Comparison of ENCODE assay signal across 19 cellular contexts in genomic region chr5:1910081-1910760, GRCh38. TPM values are rescaled to one million over a fixed set of nuclear protein-coding genes. Genes with fewer than 3 reads are reported as not detected.
A peak's percentile ranks its signal among the peaks of the same experiment; 100 is the strongest.
DNase-seq lines count a peak whose midpoint lies in the region; ATAC-seq and TF ChIP-seq lines count a peak whose summit lies in the region.
"Had no signal": no experiment of that assay in that cellular context is flagged by ENCODE, and none has a peak within 500 bp of the region (broad histone marks: within the 10 kb centered on the region; RNA-seq: fewer than 3 reads in every experiment).

No MANE protein-coding gene starts in this region.

- no peaks in the 10 kb centered on the region for H3K4me1 Mint-ChIP-seq in chondrocyte (ENCODE audit: low read depth)
- no peaks in the 10 kb centered on the region for H3K4me1 Mint-ChIP-seq in activated naive CD4-positive, alpha-beta T cell treated with anti-CD3 and anti-CD28 coated beads, Interleukin-2, amount 10 ng/mL, durations not matched to agents 7 days and 5 days
- H3K4me1 Mint-ChIP-seq: CD14-positive monocyte had no signal

- TF ChIP-seq CTCF in Panc1 (IDR thresholded peaks at IDR 0.05) (no peak), chondrocyte (IDR thresholded peaks at IDR 0.05) (no peak), suprapubic skin (IDR thresholded peaks at IDR 0.05) (no peak)

- no TSS peak for BruUV-seq in Panc1 (replicated peaks; lab: Mats Ljungman, UMichigan)

- no peak for TF ChIP-seq EP300 in suprapubic skin (IDR thresholded peaks at IDR 0.05)

- no peak overlapping the region for H3K27ac Mint-ChIP-seq in chondrocyte (ENCODE audit: unreplicated experiment)
- no peak overlapping the region for H3K27ac Mint-ChIP-seq in activated naive CD4-positive, alpha-beta T cell treated with anti-CD3 and anti-CD28 coated beads, Interleukin-2, amount 10 ng/mL, durations not matched to agents 7 days and 5 days
- H3K27ac Mint-ChIP-seq: CD14-positive monocyte had no signal

- H3K36me3 ChIP-seq in Panc1 (ENCODE audit: control insufficient read depth, insufficient read depth, low read length): no peaks in the 10 kb centered on the region
- H3K36me3 ChIP-seq in suprapubic skin: no peaks in the 10 kb centered on the region
- H3K36me3 ChIP-seq in H7 (replicated peaks; ENCODE audit: control insufficient read depth, insufficient read depth, low read length): no peaks in the 10 kb centered on the region

- 96% methylated on average over 15 of the region's 31 CpGs for WGBS in suprapubic skin

- POLR2A ChIA-PET in Panc1 (lab: Charles Lee): no interaction called here

- DNase-seq in Panc1 (ENCODE audit: low read depth, low spot score) (no peak), chondrocyte (ENCODE audit: low spot score) (peak; percentile 77), left lobe of liver (ENCODE audit: low spot score) (peak; percentile 35), suprapubic skin (ENCODE audit: low spot score in 2 of 2) (peak; percentile 50 to 74), H7 (no peak), NCI-H524 treated with DMSO at 0.1 percent for 48 hours (lab: John Stamatoyannopoulos, UW) (no peak)
- no peak for DNase-seq in activated naive CD4-positive, alpha-beta T cell treated with anti-CD3 and anti-CD28 coated beads, Interleukin-2, amount 10 ng/mL, durations not matched to agents 7 days and 5 days
- DNase-seq: ACHN, DMS79, KBM-7, NCI-H1105 treated with DMSO at 0.1 percent for 48 hours, NCI-H1694, NCI-H510A, NCI-H82, OCI-M1, SIG-M5 had no signal

- H3K4me3 ChIP-seq in Panc1 (ENCODE audit: low read depth in 2 of 2, low read length in 2 of 2): no peak overlapping the region
- no peak overlapping the region for H3K4me3 ChIP-seq in suprapubic skin
- H3K4me3 ChIP-seq in H7 (ENCODE audit: insufficient read depth, low read depth, low read length): no peak overlapping the region

- peaks cover 16% of the 10 kb centered on the region for H3K9me3 Mint-ChIP-seq in chondrocyte (ENCODE audit: low read depth)
- no peaks in the 10 kb centered on the region for H3K9me3 Mint-ChIP-seq in activated naive CD4-positive, alpha-beta T cell treated with anti-CD3 and anti-CD28 coated beads, Interleukin-2, amount 10 ng/mL, durations not matched to agents 7 days and 5 days

- CTCF ChIA-PET in Panc1 (lab: Charles Lee): no interaction called here
- CTCF ChIA-PET in activated naive CD4-positive, alpha-beta T cell treated with anti-CD3 and anti-CD28 coated beads, Interleukin-2, amount 10 ng/mL, durations not matched to agents 7 days and 5 days (lab: Charles Lee): no interaction called here

- in situ Hi-C loops in Panc1 (cut with HindIII; ENCODE audit: low pct_unique_long_range_greater_than_20kb, low sequenced_read_pairs): no loop called here

- H3K4me1 ChIP-seq in Panc1 (ENCODE audit: control insufficient read depth, insufficient read depth, low read length): no peaks in the 10 kb centered on the region
- no peaks in the 10 kb centered on the region for H3K4me1 ChIP-seq in suprapubic skin

- H3K27ac ChIP-seq in Panc1 (ENCODE audit: low read length): no peak overlapping the region
- no peak overlapping the region for H3K27ac ChIP-seq in suprapubic skin

- no peaks in the 10 kb centered on the region for H3K36me3 Mint-ChIP-seq in chondrocyte (ENCODE audit: low read depth)
- H3K36me3 Mint-ChIP-seq in activated naive CD4-positive, alpha-beta T cell treated with anti-CD3 and anti-CD28 coated beads, Interleukin-2, amount 10 ng/mL, durations not matched to agents 7 days and 5 days: no peaks in the 10 kb centered on the region
- H3K36me3 Mint-ChIP-seq: CD14-positive monocyte had no signal

- H3K27me3 Mint-ChIP-seq in chondrocyte (ENCODE audit: low read depth): peaks cover 10% of the 10 kb centered on the region
- H3K27me3 Mint-ChIP-seq in activated naive CD4-positive, alpha-beta T cell treated with anti-CD3 and anti-CD28 coated beads, Interleukin-2, amount 10 ng/mL, durations not matched to agents 7 days and 5 days: peaks cover 3% of the 10 kb centered on the region

- TF ChIP-seq POLR2A in suprapubic skin (IDR thresholded peaks at IDR 0.05): no peak

- 0 out of 2 replicates have a peak, but pooled peaks have one; percentile 39 for ATAC-seq in Panc1
- no peak for ATAC-seq in left lobe of liver

- intact Hi-C loops in Panc1 (cut with micrococcal nuclease; ENCODE audit: unreplicated experiment): no loop called here

- H3K4me3 Mint-ChIP-seq in chondrocyte (ENCODE audit: unreplicated experiment): no peak overlapping the region
- H3K4me3 Mint-ChIP-seq in activated naive CD4-positive, alpha-beta T cell treated with anti-CD3 and anti-CD28 coated beads, Interleukin-2, amount 10 ng/mL, durations not matched to agents 7 days and 5 days: no peak overlapping the region
- H3K4me3 Mint-ChIP-seq: CD14-positive monocyte had no signal

- 0 out of 2 replicates have a peak, but pooled peaks cover under 1% of the 10 kb centered on the region for H3K9me3 ChIP-seq in Panc1 (ENCODE audit: control insufficient read depth, insufficient read depth, low read depth, low read length)
- no peaks in the 10 kb centered on the region for H3K9me3 ChIP-seq in suprapubic skin

- H3K27me3 ChIP-seq in Panc1 (ENCODE audit: control insufficient read depth, insufficient read depth, low read length) (peaks cover 3% of the 10 kb centered on the region; the same call in 1 of the 2 replicates), suprapubic skin (peaks cover 4% of the 10 kb centered on the region), H7 (ENCODE audit: control insufficient read depth, insufficient read depth, low read length) (no peaks in the 10 kb centered on the region)

RNA-seq across cellular contexts. Expression of gene IRX4, which starts 27.5 kb away (rescaled TPM):
- total RNA-seq in Panc1 (2021; ENCODE audit: unreplicated experiment): 0.18 TPM
- polyA plus RNA-seq in Panc1 (2012; ENCODE audit: insufficient read length): 0.47 TPM
- not detected in 3 replicates for total RNA-seq in chondrocyte
- total RNA-seq in left lobe of liver: not detected
- 10 to 100 TPM; 20.3 to 45.9 (median 33.5) TPM for total RNA-seq in suprapubic skin
- 15.4 and 17.9 TPM in 2 replicates for total RNA-seq in H7 (2014; rRNA removed; shearing (Covaris generic))
- total RNA-seq: H4, RPMI7951 had no signal
- polyA plus RNA-seq: CD14-positive monocyte had no signal

Comparison
In these comparisons a context has a peak if more than half of its experiments do, and no peak if none do; other contexts are left out.
1. DNase-seq: peak in chondrocyte (single experiment), left lobe of liver (single experiment) and suprapubic skin (2 of 2); none in Panc1 (single experiment), H7 (single experiment), NCI-H524 treated with DMSO at 0.1 percent for 48 hours (single experiment) and activated naive CD4-positive, alpha-beta T cell treated with anti-CD3 and anti-CD28 coated beads, Interleukin-2, amount 10 ng/mL, durations not matched to agents 7 days and 5 days (single experiment).
2. RNA of gene IRX4, which starts 27.5 kb away (total RNA-seq): 20.3 to 45.9 TPM in suprapubic skin and 15.4 to 17.9 TPM in H7; 0.18 TPM in Panc1 (single experiment), not detected in chondrocyte and not detected in left lobe of liver (single experiment); every median in the first group is over 10 times any median in the second.